In genomic region chr2:10326707-10327594, GRCh38 we compare ENCODE assay signal across 10 cellular contexts. TPM values are rescaled to one million over a fixed set of nuclear protein-coding genes. Genes with fewer than 3 reads are reported as not detected.
DNase-seq lines count a peak whose midpoint lies in the region; ATAC-seq and TF ChIP-seq lines count a peak whose summit lies in the region.
"Had no signal": no experiment of that assay in that cellular context is flagged by ENCODE, and none has a peak within 500 bp of the region (broad histone marks: within the 10 kb centered on the region; RNA-seq: fewer than 3 reads in every experiment).

No MANE protein-coding gene starts in this region.

- no peaks in the 10 kb centered on the region for H3K36me3 ChIP-seq in CD4-positive, CD25-positive, alpha-beta regulatory T cell (ENCODE audit: control insufficient read depth, insufficient read depth, low read length)
- no peaks in the 10 kb centered on the region for H3K36me3 ChIP-seq in HEK293 (ENCODE audit: control insufficient read depth in 2 of 2, insufficient read depth in 1 of 2, low read length in 2 of 2)
- H3K36me3 ChIP-seq in NT2/D1 (ENCODE audit: insufficient read depth, insufficient read length, low read length) = no peaks in the 10 kb centered on the region
- no peaks in the 10 kb centered on the region for H3K36me3 ChIP-seq in heart right ventricle
- H3K36me3 ChIP-seq in PC-9 (ENCODE audit: low read depth) = peaks cover 17% of the 10 kb centered on the region

- ATAC-seq in CD4-positive, CD25-positive, alpha-beta regulatory T cell (ENCODE audit: low read depth in 2 of 2) = no peak
- peak in 6 of 8 donors; percentile 30 to 63 (median 46) for ATAC-seq in heart right ventricle
- ATAC-seq in activated T-cell treated with anti-CD3 and anti-CD28 coated beads, Interleukin-2, amount 50 U/mL, for 4 hours = no peak

- no peaks in the 10 kb centered on the region for H3K27me3 Mint-ChIP-seq in CD4-positive, CD25-positive, alpha-beta regulatory T cell
- no peaks in the 10 kb centered on the region for H3K27me3 Mint-ChIP-seq in activated T-cell treated with anti-CD3 and anti-CD28 coated beads, Interleukin-2, amount 50 U/mL, for 4 hours (ENCODE audit: low read depth)

- no peaks in the 10 kb centered on the region for H3K9me3 Mint-ChIP-seq in CD4-positive, CD25-positive, alpha-beta regulatory T cell
- no peaks in the 10 kb centered on the region for H3K9me3 Mint-ChIP-seq in activated T-cell treated with anti-CD3 and anti-CD28 coated beads, Interleukin-2, amount 50 U/mL, for 4 hours

- no peak for DNase-seq in CD4-positive, CD25-positive, alpha-beta regulatory T cell
- no peak for DNase-seq in NT2/D1 (ENCODE audit: low read depth, low spot score)
- DNase-seq in heart right ventricle = peak; percentile 46 to 65
- DNase-seq in PC-9 = no peak
- DNase-seq in dedifferentiated amniotic fluid mesenchymal stem cell (ENCODE audit: extremely low spot score) = no peak
- no peak for DNase-seq in activated T-cell treated with anti-CD3 and anti-CD28 coated beads, Interleukin-2, amount 50 U/mL, for 4 hours
- DNase-seq in NCI-H226 = no peak
- DNase-seq: activated naive CD4-positive, alpha-beta T cell treated with anti-CD3 and anti-CD28 coated beads, Interleukin-2, amount 50 U/mL, for 16 hours; HFFc6 had no signal

- H3K27ac ChIP-seq in CD4-positive, CD25-positive, alpha-beta regulatory T cell (ENCODE audit: insufficient read depth, low read length, poor library complexity, severe bottlenecking) = peak overlapping the region; percentile 3
- H3K27ac ChIP-seq in HEK293 (ENCODE audit: extremely low read depth, low read depth, low read length) (no peak overlapping the region), heart right ventricle (peak overlapping the region in 1 of 10 donors; percentile 19), PC-9 (no peak overlapping the region)

- peaks cover 92% of the 10 kb centered on the region for H4K20me1 ChIP-seq in PC-9 (ENCODE audit: insufficient read depth)

- BruUV-seq in PC-9 (replicated peaks; lab: Mats Ljungman, UMichigan) = no TSS peak

- CTCF ChIA-PET in HEK293 (lab: Yijun Ruan, JAX) (interaction anchor here (0.5 to 0.8 kb wide), 2 partner anchors 81 to 82 kb away, joined by 3 read pairs; no protein-coding TSS in a partner anchor), PC-9 (lab: Charles Lee) (interaction anchor here (0.7 kb wide), 1 partner anchor 57 kb away, joined by 3 read pairs; no protein-coding TSS in a partner anchor)

- H3K4me3 Mint-ChIP-seq in CD4-positive, CD25-positive, alpha-beta regulatory T cell = peak overlapping the region in 2 of 4 donors; percentile 61 to 89
- no peak overlapping the region for H3K4me3 Mint-ChIP-seq in activated T-cell treated with anti-CD3 and anti-CD28 coated beads, Interleukin-2, amount 50 U/mL, for 4 hours
- H3K4me3 Mint-ChIP-seq: HFFc6 had no signal

- POLR2A ChIA-PET in HEK293 (lab: Yijun Ruan, JAX) (no interaction called here), PC-9 (lab: Charles Lee; ENCODE audit: unreplicated experiment) (no interaction called here)

- no peaks in the 10 kb centered on the region for H3K9me3 ChIP-seq in CD4-positive, CD25-positive, alpha-beta regulatory T cell (ENCODE audit: control insufficient read depth in 2 of 2, low read length in 2 of 2)
- H3K9me3 ChIP-seq in HEK293 (ENCODE audit: control insufficient read depth, insufficient read depth, low read depth, low read length) (no peaks in the 10 kb centered on the region), NT2/D1 (ENCODE audit: insufficient read depth, low read length) (peaks cover 17% of the 10 kb centered on the region), heart right ventricle (no peaks in the 10 kb centered on the region), PC-9 (ENCODE audit: insufficient read depth, low read depth) (no peaks in the 10 kb centered on the region)

- H3F3A ChIP-seq in PC-9 (ENCODE audit: insufficient read depth, low read depth) = peaks cover 54% of the 10 kb centered on the region; the same call in 1 of the 2 replicates

- H3K4me1 ChIP-seq in CD4-positive, CD25-positive, alpha-beta regulatory T cell (ENCODE audit: control insufficient read depth, insufficient read depth, low read length, poor library complexity, severe bottlenecking) = peaks cover 54% of the 10 kb centered on the region
- H3K4me1 ChIP-seq in HEK293 (ENCODE audit: control insufficient read depth, insufficient read depth, low read length) (peaks cover 7% of the 10 kb centered on the region), NT2/D1 (ENCODE audit: insufficient read depth, insufficient read length) (peaks cover 32% of the 10 kb centered on the region), heart right ventricle (peaks cover 0 to 76% (median 64%) of the 10 kb centered on the region in 9 donors), PC-9 (replicated peaks; ENCODE audit: insufficient read depth) (peaks cover 29% of the 10 kb centered on the region)

- H3K9me2 ChIP-seq in PC-9 (ENCODE audit: insufficient read depth) = no peaks in the 10 kb centered on the region

- peaks cover 100% of the 10 kb centered on the region for H3K79me2 ChIP-seq in PC-9 (ENCODE audit: low read depth)

- no peak overlapping the region for H3K4me3 ChIP-seq in CD4-positive, CD25-positive, alpha-beta regulatory T cell (ENCODE audit: low read depth, low read length)
- H3K4me3 ChIP-seq in HEK293 (ENCODE audit: low read depth, low read length) (no peak overlapping the region), NT2/D1 (ENCODE audit: insufficient read length, low read depth) (no peak overlapping the region), heart right ventricle (no peak overlapping the region), PC-9 (no peak overlapping the region)

- TF ChIP-seq CTCF in HEK293 (tag by site-specific recombination; IDR thresholded peaks at IDR 0.05) (no peak), heart right ventricle (IDR thresholded peaks at IDR 0.05) (no peak), PC-9 (conservative IDR thresholded peaks at IDR 0.05) (no peak)

- peaks cover 10% of the 10 kb centered on the region for H3K36me3 Mint-ChIP-seq in CD4-positive, CD25-positive, alpha-beta regulatory T cell
- peaks cover 5% of the 10 kb centered on the region for H3K36me3 Mint-ChIP-seq in activated T-cell treated with anti-CD3 and anti-CD28 coated beads, Interleukin-2, amount 50 U/mL, for 4 hours (ENCODE audit: insufficient read depth)

- no peak overlapping the region for H2AFZ ChIP-seq in PC-9

- peak overlapping the region; percentile 26 for H3K9ac ChIP-seq in NT2/D1 (ENCODE audit: insufficient read length, low read depth)

- H3K4me1 Mint-ChIP-seq in CD4-positive, CD25-positive, alpha-beta regulatory T cell = peaks cover 5 to 90% (median 45%) of the 10 kb centered on the region in 4 donors
- peaks cover 92% of the 10 kb centered on the region for H3K4me1 Mint-ChIP-seq in activated T-cell treated with anti-CD3 and anti-CD28 coated beads, Interleukin-2, amount 50 U/mL, for 4 hours (ENCODE audit: low read depth)

- intact Hi-C loops in heart right ventricle (cut with DNase I) = no loop called here
- intact Hi-C loops in PC-9 (cut with micrococcal nuclease; ENCODE audit: unreplicated experiment) = no loop called here

- no peaks in the 10 kb centered on the region for H3K27me3 ChIP-seq in CD4-positive, CD25-positive, alpha-beta regulatory T cell (ENCODE audit: control insufficient read depth, insufficient read depth, low read length)
- H3K27me3 ChIP-seq in NT2/D1 (ENCODE audit: insufficient read depth, insufficient read length) (no peaks in the 10 kb centered on the region), heart right ventricle (no peaks in the 10 kb centered on the region), PC-9 (ENCODE audit: insufficient read depth, low read depth) (no peaks in the 10 kb centered on the region)

- WGBS in heart right ventricle, 2 donors = 48 to 58% methylated on average over 15 of the region's 15 CpGs

- no peak overlapping the region for H3K4me2 ChIP-seq in PC-9

- H3K27ac Mint-ChIP-seq in CD4-positive, CD25-positive, alpha-beta regulatory T cell = peak overlapping the region; percentile 96 to 98 (median 97)
- H3K27ac Mint-ChIP-seq: HFFc6 had no signal

TF ChIP-seq in HEK293, 187 proteins besides CTCF, POLR2A, EP300 and RAD21 (continues in another document):
- peak; percentile 39; the same call in 1 of the 2 replicates for TF ChIP-seq GLIS1 (tag by site-specific recombination; IDR thresholded peaks at IDR 0.05)
- no peak for TF ChIP-seq ZNF792 (tag by site-specific recombination; IDR thresholded peaks at IDR 0.05)
- TF ChIP-seq IKZF3 (tag by site-specific recombination; IDR thresholded peaks at IDR 0.05) = 0 out of 2 replicates have a peak, but pooled peaks have one; percentile 43
- TF ChIP-seq ZFP37 (tag by site-specific recombination; IDR thresholded peaks at IDR 0.05) = no peak
- no peak; the same call in 1 of the 2 replicates for TF ChIP-seq ZNF600 (tag by site-specific recombination; IDR thresholded peaks at IDR 0.05)
- TF ChIP-seq PRDM1 (tag by site-specific recombination; IDR thresholded peaks at IDR 0.05) = peak; percentile 20; the same call in 1 of the 2 replicates
- TF ChIP-seq SALL2 (tag by site-specific recombination; IDR thresholded peaks at IDR 0.05; ENCODE audit: borderline replicate concordance) = no peak
- no peak for TF ChIP-seq ZBTB26 (tag by site-specific recombination; optimal IDR thresholded peaks at IDR 0.05)

RNA-seq across cellular contexts. Expression of gene HPCAL1, which starts 24.2 kb away (rescaled TPM):
- 33.8 TPM for total RNA-seq in CD4-positive, CD25-positive, alpha-beta regulatory T cell
- 10 to 100 TPM; 80.6 to 95.6 (median 87.7) TPM for polyA plus RNA-seq in CD4-positive, CD25-positive, alpha-beta regulatory T cell
- 10 to 100 TPM; 15.8 to 49.2 (median 22.8) TPM for total RNA-seq in heart right ventricle
- 10 to 100 TPM; 31.8 to 46.4 TPM for polyA plus RNA-seq in heart right ventricle
- total RNA-seq in PC-9 (2021) = 91.1 and 105 TPM in 2 replicates
- 10 to 100 TPM; 40.8 to 44.7 (median 43.3) TPM for total RNA-seq in activated T-cell treated with anti-CD3 and anti-CD28 coated beads, Interleukin-2, amount 50 U/mL, for 4 hours

Comparison
In these comparisons a context has a peak if more than half of its experiments do, and no peak if none do; other contexts are left out.
1. ATAC-seq: peak in heart right ventricle (6 of 8); none in CD4-positive, CD25-positive, alpha-beta regulatory T cell (0 of 2) and activated T-cell treated with anti-CD3 and anti-CD28 coated beads, Interleukin-2, amount 50 U/mL, for 4 hours (0 of 2).
2. DNase-seq: peak in heart right ventricle (2 of 2); none in CD4-positive, CD25-positive, alpha-beta regulatory T cell (0 of 3), NT2/D1 (single experiment), PC-9 (0 of 2), dedifferentiated amniotic fluid mesenchymal stem cell (single experiment), activated T-cell treated with anti-CD3 and anti-CD28 coated beads, Interleukin-2, amount 50 U/mL, for 4 hours (single experiment) and NCI-H226 (single experiment).